21 cellular contexts compared by ENCODE assay signal in the genomic region with DNA sequence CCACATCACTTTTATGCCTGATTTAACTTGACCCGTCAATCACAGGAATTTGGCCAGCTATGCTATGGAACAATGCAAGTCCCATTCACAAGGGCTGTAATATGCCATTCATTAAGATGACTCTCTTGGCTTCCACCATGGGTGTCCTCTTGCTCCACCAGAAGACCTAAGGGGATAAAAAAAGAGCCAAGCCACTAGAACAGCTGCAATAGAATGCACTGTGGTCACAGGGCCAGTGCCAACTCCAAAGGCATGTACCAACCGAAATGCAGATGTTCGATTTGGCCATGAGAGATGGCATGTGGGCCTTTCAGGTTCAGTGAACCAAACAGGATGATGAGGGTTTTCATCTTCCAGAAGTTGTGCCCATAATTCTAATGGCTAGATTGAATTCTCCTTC.
"Had no signal": no experiment of that assay in that cellular context is flagged by ENCODE, and none has a peak within 500 bp of the region (broad histone marks: within the 10 kb centered on the region; RNA-seq: fewer than 3 reads in every experiment).

No MANE protein-coding gene starts in this region.

- H3K27ac ChIP-seq: colonic mucosa, esophagus squamous epithelium, ovary, right atrium auricular region, sigmoid colon, suprapubic skin, thyroid gland had no signal

- DNase-seq: colonic mucosa; dermis blood vessel endothelial cell; esophagus squamous epithelium; foreskin melanocyte; head of caudate nucleus; hippocampal formation; left colon; mesendoderm; naive thymus-derived CD8-positive, alpha-beta T cell; nucleus accumbens; sigmoid colon; small intestine; stimulated activated CD4-positive, alpha-beta T cell treated with anti-CD3 and anti-CD28 coated beads, Interleukin-12 subunit alpha, Interleukin-12 subunit beta, amount 100 ng/mL, for 4 hours; stimulated activated naive CD4-positive, alpha-beta T cell treated with Interleukin-2 at 50 U/mL for 16 hours; thyroid gland had no signal

- H3K36me3 Mint-ChIP-seq: naive thymus-derived CD8-positive, alpha-beta T cell; type B pancreatic cell had no signal

- H3K9me3 ChIP-seq: colonic mucosa, esophagus squamous epithelium, ovary, right atrium auricular region, sigmoid colon, suprapubic skin, thyroid gland had no signal

- H3K9me3 Mint-ChIP-seq: neural crest cell, type B pancreatic cell had no signal

- H3K36me3 ChIP-seq: colonic mucosa, esophagus squamous epithelium, ovary, right atrium auricular region, sigmoid colon, suprapubic skin, thyroid gland had no signal

- H3K4me1 ChIP-seq: colonic mucosa, right atrium auricular region, thyroid gland had no signal

- H3K27ac Mint-ChIP-seq: naive thymus-derived CD8-positive, alpha-beta T cell; type B pancreatic cell had no signal

- H3K4me1 Mint-ChIP-seq: naive thymus-derived CD8-positive, alpha-beta T cell; neural crest cell had no signal

- H3K4me3 ChIP-seq: colonic mucosa, esophagus squamous epithelium, lung, ovary, right atrium auricular region, sigmoid colon, suprapubic skin, thyroid gland had no signal

- H3K4me3 Mint-ChIP-seq: naive thymus-derived CD8-positive, alpha-beta T cell; neural crest cell; type B pancreatic cell had no signal

- ATAC-seq: left colon; naive thymus-derived CD8-positive, alpha-beta T cell had no signal

- H3K27me3 ChIP-seq: colonic mucosa, esophagus squamous epithelium, ovary, right atrium auricular region, sigmoid colon, suprapubic skin, thyroid gland had no signal

- H3K27me3 Mint-ChIP-seq: naive thymus-derived CD8-positive, alpha-beta T cell; type B pancreatic cell had no signal
